In genomic region chr22:49798486-49799151, GRCh38 we compare ENCODE assay signal across 18 cellular contexts.
"Had no signal": no experiment of that assay in that cellular context is flagged by ENCODE, and none has a peak within 500 bp of the region (broad histone marks: within the 10 kb centered on the region; RNA-seq: fewer than 3 reads in every experiment).

No MANE protein-coding gene starts in this region.

- H3K27ac Mint-ChIP-seq: memory B cell; mesothelial cell of epicardium; natural killer cell treated with Interleukin-12 subunit alpha and Interleukin-12 subunit beta and Interleukin-15 and Interleukin-18, amount 100 ng/mL, for 72 hours had no signal

- H3K4me3 Mint-ChIP-seq: memory B cell; mesothelial cell of epicardium; natural killer cell treated with Interleukin-12 subunit alpha and Interleukin-12 subunit beta and Interleukin-15 and Interleukin-18, amount 100 ng/mL, for 72 hours had no signal

- H3K4me1 Mint-ChIP-seq: mesothelial cell of epicardium had no signal

- H3K9me3 Mint-ChIP-seq: memory B cell; mesothelial cell of epicardium; natural killer cell treated with Interleukin-12 subunit alpha and Interleukin-12 subunit beta and Interleukin-15 and Interleukin-18, amount 100 ng/mL, for 72 hours had no signal

- ATAC-seq: esophagus mucosa, lower lobe of right lung, sciatic nerve had no signal

- H3K9me3 ChIP-seq: lower lobe of right lung, prostate gland, spleen, stomach, thoracic aorta, transverse colon had no signal

- DNase-seq: cortex of kidney; effector CD8-positive, alpha-beta T cell; glutamatergic neuron; islet precursor cell; lower lobe of right lung; spleen; stimulated activated CD4-positive, alpha-beta T cell treated with anti-CD3 and anti-CD28 coated beads, Interleukin-2, amount 100 ng/mL, for 24 hours; stimulated activated CD4-positive, alpha-beta T cell treated with anti-CD3 and anti-CD28 coated beads, Interleukin-4, amount 100 ng/mL, for 4 hours; stimulated activated naive CD4-positive, alpha-beta T cell; stomach; transverse colon had no signal

- H3K27me3 Mint-ChIP-seq: memory B cell; natural killer cell treated with Interleukin-12 subunit alpha and Interleukin-12 subunit beta and Interleukin-15 and Interleukin-18, amount 100 ng/mL, for 72 hours had no signal
